ENCODE assay signal across 34 cellular contexts in genomic region chr5:37685816-37686215, GRCh38.
"Had no signal": no experiment of that assay in that cellular context is flagged by ENCODE, and none has a peak within 500 bp of the region (broad histone marks: within the 10 kb centered on the region; RNA-seq: fewer than 3 reads in every experiment).

No MANE protein-coding gene starts in this region.

- H3K4me1 ChIP-seq: ascending aorta, breast epithelium had no signal

- H3K4me1 Mint-ChIP-seq: activated CD4-positive, alpha-beta memory T cell treated with anti-CD3 and anti-CD28 coated beads, Interleukin-2, amount 10 ng/mL, durations not matched to agents 7 days and 5 days; activated CD4-positive, alpha-beta T cell treated with anti-CD3 and anti-CD28 coated beads, Interleukin-2, amount 10 ng/mL, durations not matched to agents 24 days and 14 days; activated CD8-positive, alpha-beta memory T cell treated with anti-CD3 and anti-CD28 coated beads, Interleukin-2, amount 10 ng/mL, durations not matched to agents 7 days and 5 days; activated naive CD4-positive, alpha-beta T cell treated with anti-CD3 and anti-CD28 coated beads, Interleukin-2, amount 10 ng/mL, durations not matched to agents 7 days and 5 days; activated naive CD4-positive, alpha-beta T cell treated with anti-CD3 and anti-CD28 coated beads, Interleukin-2, amount 50 U/mL, for 24 hours; activated naive CD8-positive, alpha-beta T cell treated with anti-CD3 and anti-CD28 coated beads, Interleukin-2, amount 10 ng/mL, durations not matched to agents 7 days and 5 days; activated naive CD8-positive, alpha-beta T cell treated with anti-CD3 and anti-CD28 coated beads, Interleukin-2, amount 50 U/mL, for 24 hours; brain had no signal

- H3K27me3 ChIP-seq: ascending aorta, breast epithelium had no signal

- DNase-seq: activated B cell treated with CpG ODN at 0.5 μM for 24 hours; activated CD4-positive, alpha-beta memory T cell treated with anti-CD3 and anti-CD28 coated beads, Interleukin-2, amount 10 ng/mL, durations not matched to agents 7 days and 5 days; activated CD4-positive, alpha-beta T cell treated with anti-CD3 and anti-CD28 coated beads for 4 hours; activated CD4-positive, alpha-beta T cell treated with anti-CD3 and anti-CD28 coated beads, Interleukin-2, amount 10 ng/mL, durations not matched to agents 24 days and 14 days; activated CD4-positive, alpha-beta T cell treated with anti-CD3 and anti-CD28 coated beads, Interleukin-2, amount 50 U/mL, for 48 hours; activated CD4-positive, CD25-positive, alpha-beta regulatory T cell treated with anti-CD3 and anti-CD28 coated beads, Interleukin-2, amount 50 U/mL, for 72 hours; activated CD8-positive, alpha-beta memory T cell treated with anti-CD3 and anti-CD28 coated beads for 24 hours; activated CD8-positive, alpha-beta memory T cell treated with anti-CD3 and anti-CD28 coated beads, Interleukin-2, amount 10 ng/mL, durations not matched to agents 7 days and 5 days; activated CD8-positive, alpha-beta memory T cell treated with anti-CD3 and anti-CD28 coated beads, Interleukin-2, amount 50 U/mL, for 48 hours; activated CD8-positive, alpha-beta T cell treated with anti-CD3 and anti-CD28 coated beads, Interleukin-2, amount 10 ng/mL, durations not matched to agents 7 days and 5 days; activated effector memory CD4-positive, alpha-beta T cell treated with Interleukin-2 at 50 U/mL for 16 hours; activated gamma-delta T cell; activated naive CD4-positive, alpha-beta T cell treated with anti-CD3 and anti-CD28 coated beads, Interleukin-2, amount 10 ng/mL, durations not matched to agents 7 days and 5 days; activated naive CD4-positive, alpha-beta T cell treated with Interleukin-2 at 50 U/mL for 16 hours; activated naive CD8-positive, alpha-beta T cell treated with anti-CD3 and anti-CD28 coated beads, Interleukin-2, amount 10 ng/mL, durations not matched to agents 7 days and 5 days; activated naive CD8-positive, alpha-beta T cell treated with anti-CD3 and anti-CD28 coated beads, Interleukin-2, amount 50 U/mL, for 24 hours; activated T-cell treated with anti-CD3 and anti-CD28 coated beads, Interleukin-2, amount 50 U/mL, for 24 hours; activated T-cell treated with anti-CD3 and anti-CD28 coated beads, Interleukin-2, amount 50 U/mL, for 48 hours; amygdala; anterior cingulate cortex; central memory CD4-positive, alpha-beta T cell; SW 1271; T-helper 1 cell; T-helper 2 cell; T-helper 9 cell had no signal

- H3K4me3 Mint-ChIP-seq: activated B cell treated with CpG ODN at 0.5 μM for 24 hours; activated CD4-positive, alpha-beta memory T cell treated with anti-CD3 and anti-CD28 coated beads, Interleukin-2, amount 10 ng/mL, durations not matched to agents 7 days and 5 days; activated CD4-positive, alpha-beta T cell treated with anti-CD3 and anti-CD28 coated beads, Interleukin-2, amount 10 ng/mL, durations not matched to agents 24 days and 14 days; activated CD8-positive, alpha-beta memory T cell treated with anti-CD3 and anti-CD28 coated beads, Interleukin-2, amount 10 ng/mL, durations not matched to agents 7 days and 5 days; activated CD8-positive, alpha-beta T cell treated with anti-CD3 and anti-CD28 coated beads, Interleukin-2, amount 10 ng/mL, durations not matched to agents 7 days and 5 days; activated naive CD4-positive, alpha-beta T cell treated with anti-CD3 and anti-CD28 coated beads, Interleukin-2, amount 10 ng/mL, durations not matched to agents 7 days and 5 days; activated naive CD4-positive, alpha-beta T cell treated with anti-CD3 and anti-CD28 coated beads, Interleukin-2, amount 50 U/mL, for 24 hours; activated naive CD8-positive, alpha-beta T cell; activated naive CD8-positive, alpha-beta T cell treated with anti-CD3 and anti-CD28 coated beads, Interleukin-2, amount 10 ng/mL, durations not matched to agents 7 days and 5 days; activated naive CD8-positive, alpha-beta T cell treated with anti-CD3 and anti-CD28 coated beads, Interleukin-2, amount 50 U/mL, for 24 hours; activated T-cell treated with anti-CD3 and anti-CD28 coated beads, Interleukin-2, amount 50 U/mL, for 24 hours; brain; T-helper 1 cell treated with Interleukin-12 subunit alpha and Interleukin-12 subunit beta and Interleukin-4 antibody, amounts not matched to agents 30 μg/mL and 1 μg/mL, for 36 hours; T-helper 2 cell treated with Interferon-gamma antibody and Interleukin-4, amounts not matched to agents 5 μg/mL and 100 μg/mL, for 36 hours had no signal

- H3K36me3 ChIP-seq: breast epithelium had no signal

- H3K4me3 ChIP-seq: ascending aorta, breast epithelium had no signal

- H3K9me3 Mint-ChIP-seq: activated B cell treated with CpG ODN at 0.5 μM for 24 hours had no signal

- H3K36me3 Mint-ChIP-seq: activated naive CD4-positive, alpha-beta T cell treated with anti-CD3 and anti-CD28 coated beads, Interleukin-2, amount 10 ng/mL, durations not matched to agents 7 days and 5 days had no signal

- ATAC-seq: activated CD8-positive, alpha-beta memory T cell treated with anti-CD3 and anti-CD28 coated beads, Interleukin-2, amount 10 ng/mL, durations not matched to agents 7 days and 5 days; activated CD8-positive, alpha-beta T cell treated with anti-CD3 and anti-CD28 coated beads, Interleukin-2, amount 10 ng/mL, durations not matched to agents 7 days and 5 days; activated naive CD8-positive, alpha-beta T cell treated with anti-CD3 and anti-CD28 coated beads, Interleukin-2, amount 50 U/mL, for 24 hours had no signal

- H3K27ac ChIP-seq: ascending aorta, breast epithelium, VCaP had no signal

- H3K27me3 Mint-ChIP-seq: activated B cell treated with CpG ODN at 0.5 μM for 24 hours; activated CD4-positive, alpha-beta memory T cell treated with anti-CD3 and anti-CD28 coated beads, Interleukin-2, amount 10 ng/mL, durations not matched to agents 7 days and 5 days; activated CD4-positive, alpha-beta T cell treated with anti-CD3 and anti-CD28 coated beads, Interleukin-2, amount 10 ng/mL, durations not matched to agents 24 days and 14 days; activated CD8-positive, alpha-beta memory T cell treated with anti-CD3 and anti-CD28 coated beads, Interleukin-2, amount 10 ng/mL, durations not matched to agents 7 days and 5 days; activated naive CD4-positive, alpha-beta T cell treated with anti-CD3 and anti-CD28 coated beads, Interleukin-2, amount 10 ng/mL, durations not matched to agents 7 days and 5 days; activated naive CD4-positive, alpha-beta T cell treated with anti-CD3 and anti-CD28 coated beads, Interleukin-2, amount 50 U/mL, for 24 hours; activated naive CD8-positive, alpha-beta T cell; activated naive CD8-positive, alpha-beta T cell treated with anti-CD3 and anti-CD28 coated beads, Interleukin-2, amount 10 ng/mL, durations not matched to agents 7 days and 5 days; activated naive CD8-positive, alpha-beta T cell treated with anti-CD3 and anti-CD28 coated beads, Interleukin-2, amount 50 U/mL, for 24 hours; activated T-cell treated with anti-CD3 and anti-CD28 coated beads, Interleukin-2, amount 50 U/mL, for 24 hours; brain had no signal

- H3K27ac Mint-ChIP-seq: activated B cell treated with CpG ODN at 0.5 μM for 24 hours; activated CD4-positive, alpha-beta memory T cell treated with anti-CD3 and anti-CD28 coated beads, Interleukin-2, amount 10 ng/mL, durations not matched to agents 7 days and 5 days; activated CD4-positive, alpha-beta T cell treated with anti-CD3 and anti-CD28 coated beads, Interleukin-2, amount 10 ng/mL, durations not matched to agents 24 days and 14 days; activated CD8-positive, alpha-beta memory T cell treated with anti-CD3 and anti-CD28 coated beads, Interleukin-2, amount 10 ng/mL, durations not matched to agents 7 days and 5 days; activated CD8-positive, alpha-beta T cell treated with anti-CD3 and anti-CD28 coated beads, Interleukin-2, amount 10 ng/mL, durations not matched to agents 7 days and 5 days; activated naive CD4-positive, alpha-beta T cell treated with anti-CD3 and anti-CD28 coated beads, Interleukin-2, amount 10 ng/mL, durations not matched to agents 7 days and 5 days; activated naive CD4-positive, alpha-beta T cell treated with anti-CD3 and anti-CD28 coated beads, Interleukin-2, amount 50 U/mL, for 24 hours; activated naive CD8-positive, alpha-beta T cell; activated naive CD8-positive, alpha-beta T cell treated with anti-CD3 and anti-CD28 coated beads, Interleukin-2, amount 10 ng/mL, durations not matched to agents 7 days and 5 days; activated naive CD8-positive, alpha-beta T cell treated with anti-CD3 and anti-CD28 coated beads, Interleukin-2, amount 50 U/mL, for 24 hours; activated T-cell treated with anti-CD3 and anti-CD28 coated beads, Interleukin-2, amount 50 U/mL, for 24 hours; activated T-helper 2 cell treated with anti-CD3 and anti-CD28 coated beads, Interferon-gamma antibody, Interleukin-2, Interleukin-4, amounts not matched to agents 10 μg/mL and 5 μg/mL and 100 μg/mL, durations not matched to agents 14 hours and 24 hours and 36 hours; brain; T-helper 1 cell treated with Interleukin-12 subunit alpha and Interleukin-12 subunit beta and Interleukin-4 antibody, amounts not matched to agents 30 μg/mL and 1 μg/mL, for 36 hours; T-helper 2 cell treated with Interferon-gamma antibody and Interleukin-4, amounts not matched to agents 5 μg/mL and 100 μg/mL, for 36 hours had no signal
